11 cellular contexts compared by ENCODE assay signal in genomic region chr9:109409998-109410397, GRCh38.
DNase-seq lines count a peak whose midpoint lies in the region; ATAC-seq and TF ChIP-seq lines count a peak whose summit lies in the region.
"Had no signal": no experiment of that assay in that cellular context is flagged by ENCODE, and none has a peak within 500 bp of the region (broad histone marks: within the 10 kb centered on the region; RNA-seq: fewer than 3 reads in every experiment).

No MANE protein-coding gene starts in this region.

- H2BK5ac ChIP-seq in H9 (ENCODE audit: insufficient read length, low read length) = no peak overlapping the region

- TF ChIP-seq CTCF in H9 (conservative IDR thresholded peaks at IDR 0.05) (peak; percentile 73), WTC11 (IDR thresholded peaks at IDR 0.05) (peak; percentile 34; the same call in 1 of the 2 replicates), PC-9 (conservative IDR thresholded peaks at IDR 0.05) (no peak)

- H3K9me3 ChIP-seq in H9 (ENCODE audit: control insufficient read depth, low read depth, low read length) = no peaks in the 10 kb centered on the region
- no peaks in the 10 kb centered on the region for H3K9me3 ChIP-seq in PC-9 (ENCODE audit: insufficient read depth, low read depth)

- no peak overlapping the region for H2BK20ac ChIP-seq in H9 (ENCODE audit: low read depth, low read length, poor library complexity, severe bottlenecking)

- H3K27ac ChIP-seq in H9 (ENCODE audit: insufficient read length, low read depth, low read length) (no peak overlapping the region), PC-9 (no peak overlapping the region)

- H3T11ph ChIP-seq in H9 (ENCODE audit: low read length) = no peak overlapping the region

- H4K5ac ChIP-seq in H9 (ENCODE audit: insufficient read length, low read depth, low read length) = no peak overlapping the region

- POLR2A ChIA-PET in WTC11 (lab: Charles Lee) (interaction anchor here (0.7 to 1.4 kb wide), 2 partner anchors 16 to 87 kb away, joined by 3 to 4 read pairs; no protein-coding TSS in a partner anchor), PC-9 (lab: Charles Lee; ENCODE audit: unreplicated experiment) (interaction anchor here (0.5 kb wide), 1 partner anchor 1214 kb away, joined by 5 read pairs; no protein-coding TSS in a partner anchor)

- peaks cover 40 to 45% of the 10 kb centered on the region in 2 experiments for H3K4me1 Mint-ChIP-seq in H9
- H3K4me1 Mint-ChIP-seq in WTC11 = peaks cover 67% of the 10 kb centered on the region

- no peak overlapping the region for H3K9ac ChIP-seq in H9 (ENCODE audit: extremely low read depth, insufficient read length, low read length)

- H3K23ac ChIP-seq in H9 (ENCODE audit: insufficient read length, low read depth, low read length) = no peak overlapping the region

- H3K27me3 Mint-ChIP-seq in H9 (ENCODE audit: low read depth) = no peaks in the 10 kb centered on the region
- H3K27me3 Mint-ChIP-seq in WTC11 (ENCODE audit: low read depth) = no peaks in the 10 kb centered on the region

- H3K27me3 ChIP-seq in H9 (ENCODE audit: insufficient read depth, low read length) (no peaks in the 10 kb centered on the region), PC-9 (ENCODE audit: insufficient read depth, low read depth) (no peaks in the 10 kb centered on the region)

- intact Hi-C loops in PC-9 (cut with micrococcal nuclease; ENCODE audit: unreplicated experiment) = no loop called here

- H2AFZ ChIP-seq in H9 (ENCODE audit: low read length) (no peak overlapping the region), PC-9 (no peak overlapping the region)

- H3K79me2 ChIP-seq in H9 (ENCODE audit: insufficient read depth, low read length) = no peaks in the 10 kb centered on the region
- H3K79me2 ChIP-seq in PC-9 (ENCODE audit: low read depth) = no peaks in the 10 kb centered on the region

- H4K91ac ChIP-seq in H9 (ENCODE audit: insufficient read length, low read depth, low read length) = no peak overlapping the region

- peak; percentile 14 for DNase-seq in ELR (ENCODE audit: low read depth)
- peak; percentile 92 for DNase-seq in H9
- DNase-seq in WTC11 (ENCODE audit: low spot score) = peak; percentile 88
- DNase-seq in iPS-NIHi7 (ENCODE audit: extremely low spot score) = peak; percentile 82
- DNase-seq in PC-9 = no peak
- DNase-seq: caudate nucleus, MV-4-11, NCI-H510A, T-cell had no signal

- H2AK5ac ChIP-seq in H9 (ENCODE audit: insufficient read length, low read length) = no peak overlapping the region

- H3K18ac ChIP-seq in H9 (ENCODE audit: insufficient read length, low read depth, low read length) = no peak overlapping the region

- ATAC-seq in WTC11 (peak; percentile 94), GM21737 (IDR thresholded peaks at IDR 0.05; ENCODE audit: unreplicated experiment) (no peak), GM19463 (IDR thresholded peaks at IDR 0.05; ENCODE audit: unreplicated experiment) (no peak)
- ATAC-seq: T-cell had no signal

- peak overlapping the region; percentile 6 to 62; a peak in 2 of 5 replicates for H3K4me3 Mint-ChIP-seq in H9
- H3K4me3 Mint-ChIP-seq in WTC11 = peak overlapping the region; percentile 34
- H3K4me3 Mint-ChIP-seq: T-cell had no signal

- H3K4me2 ChIP-seq in H9 (ENCODE audit: insufficient read depth, insufficient read length, low read length) (peak overlapping the region; percentile 24), PC-9 (no peak overlapping the region)

- 0 out of 2 replicates have a peak, but pooled peaks cover 4% of the 10 kb centered on the region for H3F3A ChIP-seq in PC-9 (ENCODE audit: insufficient read depth, low read depth)

- no peaks in the 10 kb centered on the region for H3K23me2 ChIP-seq in H9 (ENCODE audit: insufficient read length, low read depth, low read length, poor library complexity, severe bottlenecking)

- no peak overlapping the region for H2BK15ac ChIP-seq in H9 (ENCODE audit: low read depth, low read length)

- no peak overlapping the region for H2BK12ac ChIP-seq in H9 (ENCODE audit: insufficient read length, low read depth, low read length)

- CTCF ChIA-PET in WTC11 (lab: Charles Lee) = interaction anchor here (0.6 to 5.1 kb wide), 53 partner anchors 10 to 493 kb away, joined by 3 to 66 read pairs (median 5); partner anchors contain the start of genes PTPN3 and TMEM245
- CTCF ChIA-PET in PC-9 (lab: Charles Lee) = no interaction called here

- no peaks in the 10 kb centered on the region for H3K9me3 Mint-ChIP-seq in H9
- no peaks in the 10 kb centered on the region for H3K9me3 Mint-ChIP-seq in WTC11
- H3K9me3 Mint-ChIP-seq: T-cell had no signal

- BruUV-seq in PC-9 (replicated peaks; lab: Mats Ljungman, UMichigan) = no TSS peak

- no peaks in the 10 kb centered on the region for H3K9me2 ChIP-seq in PC-9 (ENCODE audit: insufficient read depth)

- no peak overlapping the region for H3K56ac ChIP-seq in H9 (ENCODE audit: insufficient read length, low read depth, low read length)

- H3K36me3 Mint-ChIP-seq in H9 (ENCODE audit: insufficient read depth in 1 of 3, low read depth in 3 of 3) = peaks cover 0 to 3% (median 0%) of the 10 kb centered on the region in 3 experiments; a peak in 1 of 7 replicates
- H3K36me3 Mint-ChIP-seq in WTC11 = no peaks in the 10 kb centered on the region
- H3K36me3 Mint-ChIP-seq: T-cell had no signal

- H2BK120ac ChIP-seq in H9 (ENCODE audit: low read depth, low read length, poor library complexity, severe bottlenecking) = no peak overlapping the region

- H3K4ac ChIP-seq in H9 (ENCODE audit: low read depth, low read length) = no peak overlapping the region

- no peak overlapping the region for H3K14ac ChIP-seq in H9 (ENCODE audit: insufficient read depth, low read length)

- peaks cover 36% of the 10 kb centered on the region for H3K36me3 ChIP-seq in PC-9 (ENCODE audit: low read depth)

- WGBS in H9 (ENCODE audit: extremely low coverage, insufficient read length, low lambda C conversion rate) = no CpG with 5 or more reads among the region's 11 CpGs

- H3K4me1 ChIP-seq in H9 (ENCODE audit: insufficient read depth, low read length) (peaks cover 10% of the 10 kb centered on the region; the same call in 1 of the 2 replicates), PC-9 (replicated peaks; ENCODE audit: insufficient read depth) (no peaks in the 10 kb centered on the region)

- H3K27ac Mint-ChIP-seq in H9 (peak overlapping the region; percentile 35 to 97 (median 81); a peak in 6 of 7 replicates), WTC11 (peak overlapping the region; percentile 86)
- H3K27ac Mint-ChIP-seq: T-cell had no signal

- H4K20me1 ChIP-seq in H9 (ENCODE audit: control insufficient read depth, insufficient read depth, insufficient read length) (no peaks in the 10 kb centered on the region), PC-9 (ENCODE audit: insufficient read depth) (no peaks in the 10 kb centered on the region)

- H4K8ac ChIP-seq in H9 (replicated peaks; ENCODE audit: insufficient read length, low read depth, low read length) = no peak overlapping the region

- H3K79me1 ChIP-seq in H9 (ENCODE audit: insufficient read depth, low read depth, low read length, poor library complexity, severe bottlenecking) = no peaks in the 10 kb centered on the region

- H3K4me3 ChIP-seq in PC-9 = no peak overlapping the region

TF ChIP-seq in WTC11, 78 proteins besides CTCF, POLR2A, EP300 and RAD21:
- no peak for TF ChIP-seq ZNF138 (CRISPR knock-in tag; conservative IDR thresholded peaks at IDR 0.05)
- TF ChIP-seq GRHL2 (CRISPR knock-in tag; IDR thresholded peaks at IDR 0.05; ENCODE audit: insufficient replicate concordance, severe bottlenecking) = no peak
- TF ChIP-seq ZNF317 (CRISPR knock-in tag; IDR thresholded peaks at IDR 0.05; ENCODE audit: borderline replicate concordance, low read depth) = 0 out of 2 replicates have a peak, but pooled peaks have one; percentile 31
- no peak for TF ChIP-seq ZNF232 (CRISPR knock-in tag; IDR thresholded peaks at IDR 0.05)

Comparison
In these comparisons a context has a peak if more than half of its experiments do, and no peak if none do; other contexts are left out.
1. DNase-seq: peak in ELR (single experiment), H9 (single experiment), WTC11 (single experiment) and iPS-NIHi7 (single experiment); none in PC-9 (0 of 2).